In the genomic region with DNA sequence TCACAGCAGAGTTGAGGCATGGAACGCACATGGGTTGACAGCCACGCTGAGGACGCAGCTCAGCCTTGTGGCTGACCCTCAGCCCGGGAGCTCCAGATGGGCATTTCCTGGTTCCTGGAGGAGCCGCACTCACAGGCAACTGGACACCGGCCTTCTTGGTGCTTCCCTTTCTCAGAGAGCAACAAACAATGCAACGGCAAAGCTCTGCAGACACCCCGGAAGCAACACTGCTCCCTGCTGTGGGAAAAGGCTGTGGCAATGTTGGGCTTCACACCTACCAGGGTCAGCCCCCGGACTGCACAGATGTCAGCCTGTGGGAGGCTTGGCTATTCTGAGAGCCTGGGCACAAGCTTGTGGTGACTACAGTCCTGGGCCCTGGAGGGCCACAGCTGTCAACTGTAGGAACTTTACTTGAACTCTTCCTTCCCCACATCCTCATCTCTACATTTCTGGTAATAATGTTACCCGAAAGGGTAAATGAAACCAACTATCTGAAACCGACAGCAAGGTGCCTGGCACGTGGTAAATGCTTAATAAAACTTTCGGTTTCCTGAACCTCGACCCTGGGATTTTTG, we compare ENCODE assay signal across 26 cellular contexts.
A peak's percentile ranks its signal among the peaks of the same experiment; 100 is the strongest.
DNase-seq lines count a peak whose midpoint lies in the region; ATAC-seq, FAIRE-seq and TF ChIP-seq lines count a peak whose summit lies in the region.
"Had no signal": no experiment of that assay in that cellular context is flagged by ENCODE, and none has a peak within 500 bp of the region (broad histone marks: within the 10 kb centered on the region; RNA-seq: fewer than 3 reads in every experiment).

No MANE protein-coding gene starts in this region.

- H3K4me1 Mint-ChIP-seq in endodermal cell, result peaks cover 19% of the 10 kb centered on the region
- no peaks in the 10 kb centered on the region for H3K4me1 Mint-ChIP-seq in activated CD8-positive, alpha-beta T cell treated with anti-CD3 and anti-CD28 coated beads, Interleukin-2, amount 10 ng/mL, durations not matched to agents 7 days and 5 days (ENCODE audit: low read depth)

- H3K36me3 ChIP-seq in heart left ventricle (no peaks in the 10 kb centered on the region), endodermal cell (ENCODE audit: control insufficient read depth, insufficient read depth, low read length) (no peaks in the 10 kb centered on the region), pancreas (no peaks in the 10 kb centered on the region)
- H3K36me3 ChIP-seq: BE2C, Peyer's patch had no signal

- H3K36me3 Mint-ChIP-seq in endodermal cell (ENCODE audit: low read depth), result no peaks in the 10 kb centered on the region
- no peaks in the 10 kb centered on the region for H3K36me3 Mint-ChIP-seq in activated CD8-positive, alpha-beta T cell treated with anti-CD3 and anti-CD28 coated beads, Interleukin-2, amount 10 ng/mL, durations not matched to agents 7 days and 5 days (ENCODE audit: low read depth)

- H3K4me3 Mint-ChIP-seq in endodermal cell, result no peak overlapping the region
- no peak overlapping the region for H3K4me3 Mint-ChIP-seq in activated CD8-positive, alpha-beta T cell treated with anti-CD3 and anti-CD28 coated beads, Interleukin-2, amount 10 ng/mL, durations not matched to agents 7 days and 5 days
- H3K4me3 Mint-ChIP-seq: CD4-positive, alpha-beta T cell had no signal

- H3K4me3 ChIP-seq in heart left ventricle (no peak overlapping the region), endodermal cell (ENCODE audit: low read length) (peak overlapping the region; percentile 24), pancreas (no peak overlapping the region)
- H3K4me3 ChIP-seq: Peyer's patch, SK-N-MC had no signal

- CTCF ChIA-PET in activated CD8-positive, alpha-beta T cell treated with anti-CD3 and anti-CD28 coated beads, Interleukin-2, amount 10 ng/mL, durations not matched to agents 7 days and 5 days (lab: Charles Lee), result no interaction called here

- H3K9ac ChIP-seq in endodermal cell (ENCODE audit: extremely low read depth, low read length, poor library complexity, severe bottlenecking), result no peak overlapping the region

- TF ChIP-seq CTCF in heart left ventricle (IDR thresholded peaks at IDR 0.05) (no peak), endodermal cell (conservative IDR thresholded peaks at IDR 0.05) (no peak), pancreas (IDR thresholded peaks at IDR 0.05) (no peak)

- no peak for ATAC-seq in heart left ventricle
- ATAC-seq in activated CD8-positive, alpha-beta T cell treated with anti-CD3 and anti-CD28 coated beads, Interleukin-2, amount 10 ng/mL, durations not matched to agents 7 days and 5 days, result no peak
- ATAC-seq in left cardiac atrium, result no peak
- no peak for ATAC-seq in pancreas
- ATAC-seq: HCT116 had no signal

- H3K4me1 ChIP-seq in heart left ventricle, result no peaks in the 10 kb centered on the region
- peaks cover 17% of the 10 kb centered on the region for H3K4me1 ChIP-seq in endodermal cell (ENCODE audit: control insufficient read depth, insufficient read depth, low read length)
- H3K4me1 ChIP-seq in pancreas, result no peaks in the 10 kb centered on the region
- H3K4me1 ChIP-seq: BE2C, Peyer's patch had no signal

- H3K9me3 ChIP-seq in heart left ventricle (no peaks in the 10 kb centered on the region), endodermal cell (ENCODE audit: control insufficient read depth, low read length) (peaks cover 22% of the 10 kb centered on the region), pancreas (no peaks in the 10 kb centered on the region)
- H3K9me3 ChIP-seq: BE2C, Peyer's patch had no signal

- 74 to 89% (median 83%) methylated on average over 6 to 14 of the region's 14 CpGs for WGBS in heart left ventricle, 4 donors
- WGBS in endodermal cell (ENCODE audit: insufficient coverage in 1 of 2, insufficient read length in 1 of 2), 2 experiments, result 92 to 95% methylated on average over 7 to 14 of the region's 14 CpGs
- 74 to 84% methylated on average over 14 of the region's 14 CpGs for WGBS in pancreas, 2 donors

- H3K27me3 ChIP-seq in heart left ventricle, result peaks cover 0 to 4% (median 0%) of the 10 kb centered on the region in 9 donors
- H3K27me3 ChIP-seq in endodermal cell (ENCODE audit: control insufficient read depth, insufficient read depth, low read length, poor library complexity, severe bottlenecking), result no peaks in the 10 kb centered on the region
- H3K27me3 ChIP-seq in pancreas, result peaks cover 0 to 4% (median 0%) of the 10 kb centered on the region in 4 donors
- H3K27me3 ChIP-seq: BE2C, Peyer's patch had no signal

- no peak overlapping the region for H3K27ac Mint-ChIP-seq in endodermal cell
- no peak overlapping the region for H3K27ac Mint-ChIP-seq in activated CD8-positive, alpha-beta T cell treated with anti-CD3 and anti-CD28 coated beads, Interleukin-2, amount 10 ng/mL, durations not matched to agents 7 days and 5 days
- H3K27ac Mint-ChIP-seq: CD4-positive, alpha-beta T cell had no signal

- no peak for TF ChIP-seq POLR2A in heart left ventricle (IDR thresholded peaks at IDR 0.05)

- intact Hi-C loops in cardiac septum (cut with DNase I) (no loop called here), heart left ventricle (cut with DNase I) (no loop called here), left cardiac atrium (cut with DNase I) (no loop called here), pancreas (cut with DNase I) (no loop called here)

- DNase-seq in cardiac septum (ENCODE audit: low spot score) (peak; percentile 60), heart left ventricle (no peak), MV-4-11 (lab: John Stamatoyannopoulos, UW) (peak; percentile 98), endodermal cell (no peak), NCI-H146 treated with DMSO at 0.1 percent for 48 hours (lab: John Stamatoyannopoulos, UW; ENCODE audit: unreplicated experiment) (no peak), left cardiac atrium (no peak), pancreas (no peak)
- DNase-seq in activated CD8-positive, alpha-beta T cell treated with anti-CD3 and anti-CD28 coated beads, Interleukin-2, amount 10 ng/mL, durations not matched to agents 7 days and 5 days, result no peak
- DNase-seq: 8988T; ACHN; BE2C; CD4-positive, alpha-beta T cell; DMS53; Karpas-422; NCI-H1694; NCI-H2029 treated with DMSO at 0.1 percent for 48 hours; NCI-H526 treated with DMSO at 0.1 percent for 48 hours; OCI-M1; Peyer's patch; SIG-M5; SW 1271 had no signal

- H3K27ac ChIP-seq in heart left ventricle, result no peak overlapping the region
- no peak overlapping the region for H3K27ac ChIP-seq in endodermal cell (ENCODE audit: low read depth, low read length)
- H3K27ac ChIP-seq in pancreas, result no peak overlapping the region
- H3K27ac ChIP-seq: HL-60, Peyer's patch, SK-N-MC had no signal

- FAIRE-seq in pancreas (lab: Jason Lieb, UNC), result no peak
- FAIRE-seq: D721Med, G401.6 had no signal

- peaks cover 14% of the 10 kb centered on the region for H3K9me3 Mint-ChIP-seq in endodermal cell
- H3K9me3 Mint-ChIP-seq in activated CD8-positive, alpha-beta T cell treated with anti-CD3 and anti-CD28 coated beads, Interleukin-2, amount 10 ng/mL, durations not matched to agents 7 days and 5 days (ENCODE audit: insufficient read depth), result no peaks in the 10 kb centered on the region
- H3K9me3 Mint-ChIP-seq: CD4-positive, alpha-beta T cell had no signal

- POLR2A ChIA-PET in activated CD8-positive, alpha-beta T cell treated with anti-CD3 and anti-CD28 coated beads, Interleukin-2, amount 10 ng/mL, durations not matched to agents 7 days and 5 days (lab: Charles Lee), result no interaction called here

- peaks cover 4% of the 10 kb centered on the region for H3K27me3 Mint-ChIP-seq in endodermal cell (ENCODE audit: insufficient read depth)
- H3K27me3 Mint-ChIP-seq in activated CD8-positive, alpha-beta T cell treated with anti-CD3 and anti-CD28 coated beads, Interleukin-2, amount 10 ng/mL, durations not matched to agents 7 days and 5 days (ENCODE audit: low read depth), result peaks cover 2% of the 10 kb centered on the region
- H3K27me3 Mint-ChIP-seq: CD4-positive, alpha-beta T cell had no signal

Comparison
In these comparisons a context has a peak if more than half of its experiments do, and no peak if none do; other contexts are left out.
1. DNase-seq: peak in cardiac septum (single experiment) and MV-4-11 (single experiment); none in heart left ventricle (0 of 5), endodermal cell (single experiment), activated CD8-positive, alpha-beta T cell treated with anti-CD3 and anti-CD28 coated beads, Interleukin-2, amount 10 ng/mL, durations not matched to agents 7 days and 5 days (single experiment), NCI-H146 treated with DMSO at 0.1 percent for 48 hours (single experiment), left cardiac atrium (single experiment) and pancreas (0 of 6).